In the genomic region with DNA sequence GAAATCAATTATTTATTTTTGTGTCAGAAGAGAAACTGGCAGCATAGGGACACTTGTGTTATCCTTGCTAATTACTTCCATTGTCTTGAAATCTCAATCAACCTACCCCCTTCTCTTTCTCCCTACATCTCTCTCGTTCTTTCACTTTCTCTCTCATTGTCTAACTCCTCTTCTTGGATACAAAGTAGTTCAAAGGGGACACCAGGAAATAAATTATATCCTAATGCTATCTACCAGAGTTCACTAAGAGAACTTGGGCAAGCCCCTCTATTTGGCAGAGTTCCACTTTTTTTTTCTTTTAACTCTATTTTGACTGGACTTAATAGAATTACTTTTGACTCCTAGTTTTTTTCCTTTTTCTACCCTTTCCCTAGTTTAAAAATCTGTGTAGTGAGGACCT, we compare ENCODE assay signal across 1 cellular context.
TF ChIP-seq lines count a peak whose summit lies in the region.

No MANE protein-coding gene starts in this region.

TF ChIP-seq in IMR-90, 13 proteins besides CTCF, POLR2A, EP300 and RAD21:
- TF ChIP-seq BHLHE40 (IDR thresholded peaks at IDR 0.05; ENCODE audit: low read depth, low read length) (no peak), SMC3 (IDR thresholded peaks at IDR 0.05; ENCODE audit: low read depth, low read length) (no peak), FOS (IDR thresholded peaks at IDR 0.05; ENCODE audit: low read depth, low read length) (no peak), CEBPB (IDR thresholded peaks at IDR 0.05; ENCODE audit: low read depth, low read length) (no peak), CHD1 (IDR thresholded peaks at IDR 0.05; ENCODE audit: low read depth, low read length) (no peak), RFX5 (IDR thresholded peaks at IDR 0.05; ENCODE audit: low read depth, low read length) (no peak), NFE2L2 (IDR thresholded peaks at IDR 0.05; ENCODE audit: low read depth, low read length) (no peak), MXI1 (IDR thresholded peaks at IDR 0.05; ENCODE audit: borderline replicate concordance, low read depth, low read length) (no peak), MAZ (IDR thresholded peaks at IDR 0.05; ENCODE audit: borderline replicate concordance, low read depth, low read length) (no peak), RCOR1 (IDR thresholded peaks at IDR 0.05; ENCODE audit: insufficient replicate concordance, low read length) (no peak), MAFK (IDR thresholded peaks at IDR 0.05; ENCODE audit: low read depth, low read length) (no peak)
- TF ChIP-seq, protein P1, sequence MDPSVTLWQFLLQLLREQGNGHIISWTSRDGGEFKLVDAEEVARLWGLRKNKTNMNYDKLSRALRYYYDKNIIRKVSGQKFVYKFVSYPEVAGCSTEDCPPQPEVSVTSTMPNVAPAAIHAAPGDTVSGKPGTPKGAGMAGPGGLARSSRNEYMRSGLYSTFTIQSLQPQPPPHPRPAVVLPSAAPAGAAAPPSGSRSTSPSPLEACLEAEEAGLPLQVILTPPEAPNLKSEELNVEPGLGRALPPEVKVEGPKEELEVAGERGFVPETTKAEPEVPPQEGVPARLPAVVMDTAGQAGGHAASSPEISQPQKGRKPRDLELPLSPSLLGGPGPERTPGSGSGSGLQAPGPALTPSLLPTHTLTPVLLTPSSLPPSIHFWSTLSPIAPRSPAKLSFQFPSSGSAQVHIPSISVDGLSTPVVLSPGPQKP (IDR thresholded peaks at IDR 0.05; ENCODE audit: borderline replicate concordance, low read depth, low read length) = no peak
- TF ChIP-seq, protein P2, sequence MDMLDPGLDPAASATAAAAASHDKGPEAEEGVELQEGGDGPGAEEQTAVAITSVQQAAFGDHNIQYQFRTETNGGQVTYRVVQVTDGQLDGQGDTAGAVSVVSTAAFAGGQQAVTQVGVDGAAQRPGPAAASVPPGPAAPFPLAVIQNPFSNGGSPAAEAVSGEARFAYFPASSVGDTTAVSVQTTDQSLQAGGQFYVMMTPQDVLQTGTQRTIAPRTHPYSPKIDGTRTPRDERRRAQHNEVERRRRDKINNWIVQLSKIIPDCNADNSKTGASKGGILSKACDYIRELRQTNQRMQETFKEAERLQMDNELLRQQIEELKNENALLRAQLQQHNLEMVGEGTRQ (IDR thresholded peaks at IDR 0.05; ENCODE audit: low read depth, low read length) = no peak
